Comparison of ENCODE assay signal across 20 cellular contexts in genomic region chr3:187120324-187120723, GRCh38. TPM values are rescaled to one million over a fixed set of nuclear protein-coding genes. Genes with fewer than 3 reads are reported as not detected.
DNase-seq lines count a peak whose midpoint lies in the region; ATAC-seq and TF ChIP-seq lines count a peak whose summit lies in the region.
"Had no signal": no experiment of that assay in that cellular context is flagged by ENCODE, and none has a peak within 500 bp of the region (broad histone marks: within the 10 kb centered on the region; RNA-seq: fewer than 3 reads in every experiment).

No MANE protein-coding gene starts in this region.

- DNase-seq in Ammon's horn (ENCODE audit: low spot score) (peak; percentile 34), MV-4-11 (lab: John Stamatoyannopoulos, UW) (peak; percentile 73), medulla oblongata (ENCODE audit: extremely low spot score) (peak; percentile 45), DMS153 (lab: John Stamatoyannopoulos, UW) (no peak), nucleus accumbens (lab: John Stamatoyannopoulos, UW) (no peak), upper lobe of left lung (no peak), cerebellar nuclear complex (lab: John Stamatoyannopoulos, UW) (no peak)
- DNase-seq: DMS79, GOT3, IMR-90, NCI-H1048, NCI-H1417 treated with DMSO at 0.1 percent for 48 hours, NCI-H187, NCI-H446, NCI-H526, Peyer's patch, SJCRH30, T-cell had no signal

- no peak for TF ChIP-seq CTCF in upper lobe of left lung (IDR thresholded peaks at IDR 0.05)

- no peak for TF ChIP-seq EP300 in upper lobe of left lung (IDR thresholded peaks at IDR 0.05)

- H3K4me3 ChIP-seq in upper lobe of left lung = no peak overlapping the region
- H3K4me3 ChIP-seq: Peyer's patch, SJCRH30 had no signal

- no peaks in the 10 kb centered on the region for H3K9me3 ChIP-seq in upper lobe of left lung
- H3K9me3 ChIP-seq: Peyer's patch, SJCRH30 had no signal

- H3K27me3 ChIP-seq in upper lobe of left lung = no peaks in the 10 kb centered on the region
- H3K27me3 ChIP-seq: Peyer's patch, SJCRH30 had no signal

- H3K27ac ChIP-seq in upper lobe of left lung = no peak overlapping the region
- H3K27ac ChIP-seq: KMS-11, Peyer's patch, SJCRH30 had no signal

- H3K4me1 ChIP-seq in upper lobe of left lung = no peaks in the 10 kb centered on the region
- H3K4me1 ChIP-seq: Peyer's patch, SJCRH30 had no signal

- no peak for TF ChIP-seq POLR2A in upper lobe of left lung (IDR thresholded peaks at IDR 0.05)

- peak; percentile 50 for ATAC-seq in GM21423 (IDR thresholded peaks at IDR 0.05; ENCODE audit: unreplicated experiment)
- ATAC-seq in upper lobe of left lung (ENCODE audit: low FRiP score in 2 of 2) = no peak
- ATAC-seq: T-cell had no signal

- no peaks in the 10 kb centered on the region for H3K36me3 ChIP-seq in upper lobe of left lung
- H3K36me3 ChIP-seq: Peyer's patch, SJCRH30 had no signal

- WGBS in upper lobe of left lung, 2 donors = 81 to 83% methylated on average over 2 of the region's 2 CpGs

RNA-seq across cellular contexts. Expression of gene RPL39L, which starts 19.0 kb away (rescaled TPM):
- total RNA-seq in upper lobe of left lung = 1 to 10 TPM; 1.6 to 8.2 (median 4.8) TPM

Comparison
In these comparisons a context has a peak if more than half of its experiments do, and no peak if none do; other contexts are left out.
1. DNase-seq: peak in Ammon's horn (single experiment), MV-4-11 (single experiment) and medulla oblongata (single experiment); none in DMS153 (single experiment), nucleus accumbens (0 of 56), upper lobe of left lung (0 of 2) and cerebellar nuclear complex (0 of 2).